In the genomic region with DNA sequence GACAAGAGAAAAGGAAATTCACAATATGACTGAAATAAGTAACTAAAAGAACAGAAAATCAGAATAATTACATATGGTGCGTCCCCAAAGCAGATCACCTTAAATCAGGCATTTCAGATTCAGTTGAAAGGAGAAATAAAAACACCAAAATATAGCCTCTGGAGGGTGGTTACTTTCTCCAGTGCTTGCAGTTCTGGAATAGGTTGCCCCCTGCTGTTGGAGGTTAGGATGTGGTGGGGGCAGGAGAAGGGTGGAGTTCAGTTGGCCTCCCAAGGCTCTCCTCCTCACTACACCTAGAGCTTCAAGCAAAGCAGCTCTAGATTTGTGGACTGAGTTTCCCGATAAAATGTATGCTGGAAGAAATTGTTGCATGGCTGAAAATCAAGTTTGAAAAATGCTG, we compare ENCODE assay signal across 9 cellular contexts.
A peak's percentile ranks its signal among the peaks of the same experiment; 100 is the strongest.
DNase-seq lines count a peak whose midpoint lies in the region; ATAC-seq and TF ChIP-seq lines count a peak whose summit lies in the region.
"Had no signal": no experiment of that assay in that cellular context is flagged by ENCODE, and none has a peak within 500 bp of the region (broad histone marks: within the 10 kb centered on the region; RNA-seq: fewer than 3 reads in every experiment).

No MANE protein-coding gene starts in this region.

- no peak overlapping the region for H3K27ac ChIP-seq in right lobe of liver

- peak; percentile 13 for DNase-seq in GM13976 (ENCODE audit: low spot score)
- peak; percentile 24 for DNase-seq in HFFc6
- DNase-seq in SK-N-DZ (ENCODE audit: low spot score) = peak; percentile 51
- DNase-seq in right lobe of liver = no peak
- no peak for DNase-seq in activated CD4-positive, alpha-beta memory T cell treated with anti-CD3 and anti-CD28 coated beads, Interleukin-2, amount 10 ng/mL, durations not matched to agents 7 days and 5 days
- no peak for DNase-seq in posterior vena cava (ENCODE audit: low spot score)
- no peak for DNase-seq in activated gamma-delta T cell (lab: John Stamatoyannopoulos, UW)
- DNase-seq: NCI-H2107 had no signal

- H3K27me3 ChIP-seq in right lobe of liver = no peaks in the 10 kb centered on the region

- WGBS in right lobe of liver (ENCODE audit: insufficient coverage, low coverage, low lambda C conversion rate, missing lambda C conversion rate) = 73% methylated on average over 2 of the region's 2 CpGs

- no peak for ATAC-seq in right lobe of liver
- ATAC-seq in HG03196 (IDR thresholded peaks at IDR 0.05; ENCODE audit: unreplicated experiment) = no peak

- H3K4me1 ChIP-seq in right lobe of liver = no peaks in the 10 kb centered on the region

- no peak overlapping the region for H3K27ac Mint-ChIP-seq in HFFc6
- H3K27ac Mint-ChIP-seq in activated CD4-positive, alpha-beta memory T cell treated with anti-CD3 and anti-CD28 coated beads, Interleukin-2, amount 10 ng/mL, durations not matched to agents 7 days and 5 days = no peak overlapping the region

- CTCF ChIA-PET in activated CD4-positive, alpha-beta memory T cell treated with anti-CD3 and anti-CD28 coated beads, Interleukin-2, amount 10 ng/mL, durations not matched to agents 7 days and 5 days (lab: Charles Lee) = no interaction called here

- peaks cover 13% of the 10 kb centered on the region for H3K36me3 Mint-ChIP-seq in HFFc6 (ENCODE audit: low read depth)
- no peaks in the 10 kb centered on the region for H3K36me3 Mint-ChIP-seq in activated CD4-positive, alpha-beta memory T cell treated with anti-CD3 and anti-CD28 coated beads, Interleukin-2, amount 10 ng/mL, durations not matched to agents 7 days and 5 days (ENCODE audit: low read depth)

- POLR2A ChIA-PET in activated CD4-positive, alpha-beta memory T cell treated with anti-CD3 and anti-CD28 coated beads, Interleukin-2, amount 10 ng/mL, durations not matched to agents 7 days and 5 days (lab: Charles Lee) = no interaction called here

- H3K9me3 ChIP-seq in right lobe of liver = no peaks in the 10 kb centered on the region

- no peaks in the 10 kb centered on the region for H3K36me3 ChIP-seq in right lobe of liver

- peaks cover 21% of the 10 kb centered on the region for H3K4me1 Mint-ChIP-seq in HFFc6 (ENCODE audit: low read depth)
- no peaks in the 10 kb centered on the region for H3K4me1 Mint-ChIP-seq in activated CD4-positive, alpha-beta memory T cell treated with anti-CD3 and anti-CD28 coated beads, Interleukin-2, amount 10 ng/mL, durations not matched to agents 7 days and 5 days

- in situ Hi-C loops in GM13976 (cut with MboI; ENCODE audit: low sequenced_read_pairs, unreplicated experiment) = no loop called here

- TF ChIP-seq CTCF in GM13976 (IDR thresholded peaks at IDR 0.05; ENCODE audit: borderline replicate concordance, control extremely low read depth, extremely low read depth, insufficient read depth, missing control alignments) (no peak), HFFc6 (IDR thresholded peaks at IDR 0.05) (peak; percentile 76), right lobe of liver (IDR thresholded peaks at IDR 0.05) (peak in 3 of 4 donors; percentile 7 to 29 (median 11))

- intact Hi-C loops in right lobe of liver (cut with DNase I) = no loop called here
- intact Hi-C loops in posterior vena cava (cut with DNase I) = no loop called here

- TF ChIP-seq POLR2A in right lobe of liver (IDR thresholded peaks at IDR 0.05) = no peak

- 0 out of 2 replicates have a peak, but pooled peaks cover 1% of the 10 kb centered on the region for H3K27me3 Mint-ChIP-seq in HFFc6 (ENCODE audit: insufficient read depth)
- no peaks in the 10 kb centered on the region for H3K27me3 Mint-ChIP-seq in activated CD4-positive, alpha-beta memory T cell treated with anti-CD3 and anti-CD28 coated beads, Interleukin-2, amount 10 ng/mL, durations not matched to agents 7 days and 5 days

- H3K4me3 Mint-ChIP-seq in HFFc6 = no peak overlapping the region
- H3K4me3 Mint-ChIP-seq in activated CD4-positive, alpha-beta memory T cell treated with anti-CD3 and anti-CD28 coated beads, Interleukin-2, amount 10 ng/mL, durations not matched to agents 7 days and 5 days = no peak overlapping the region

- peaks cover 11% of the 10 kb centered on the region for H3K9me3 Mint-ChIP-seq in HFFc6
- H3K9me3 Mint-ChIP-seq in activated CD4-positive, alpha-beta memory T cell treated with anti-CD3 and anti-CD28 coated beads, Interleukin-2, amount 10 ng/mL, durations not matched to agents 7 days and 5 days = no peaks in the 10 kb centered on the region

- H3K4me3 ChIP-seq in right lobe of liver = no peak overlapping the region

Comparison
In these comparisons a context has a peak if more than half of its experiments do, and no peak if none do; other contexts are left out.
1. DNase-seq: peak in GM13976 (single experiment), HFFc6 (single experiment) and SK-N-DZ (single experiment); none in right lobe of liver (0 of 3), activated CD4-positive, alpha-beta memory T cell treated with anti-CD3 and anti-CD28 coated beads, Interleukin-2, amount 10 ng/mL, durations not matched to agents 7 days and 5 days (single experiment), posterior vena cava (single experiment) and activated gamma-delta T cell (single experiment).